Comparison of ENCODE assay signal across 21 cellular contexts in genomic region chr1:51731998-51732397, GRCh38.
A peak's percentile ranks its signal among the peaks of the same experiment; 100 is the strongest.
DNase-seq lines count a peak whose midpoint lies in the region; ATAC-seq and TF ChIP-seq lines count a peak whose summit lies in the region.
"Had no signal": no experiment of that assay in that cellular context is flagged by ENCODE, and none has a peak within 500 bp of the region (broad histone marks: within the 10 kb centered on the region; RNA-seq: fewer than 3 reads in every experiment).

No MANE protein-coding gene starts in this region.

- H3K4me1 Mint-ChIP-seq in CD4-positive, alpha-beta T cell (ENCODE audit: low read depth), result peaks cover 84% of the 10 kb centered on the region
- H3K4me1 Mint-ChIP-seq in chondrocyte (ENCODE audit: low read depth) (peaks cover 81% of the 10 kb centered on the region), progenitor cell of endocrine pancreas (ENCODE audit: low read depth) (peaks cover 55% of the 10 kb centered on the region)

- intact Hi-C loops in CD4-positive, alpha-beta T cell (cut with DNase I, micrococcal nuclease), result loop anchor here in 1 of 2 experiments (2.0 to 5.0 kb wide), 2 partner anchors 115 to 145 kb away; partner anchors contain the start of genes NRDC and OSBPL9

- H3K79me2 ChIP-seq in MM.1S (ENCODE audit: low read length), result peaks cover 83% of the 10 kb centered on the region

- H3K4me3 ChIP-seq in MM.1S (ENCODE audit: low read length), result peak overlapping the region; percentile 26
- H3K4me3 ChIP-seq: coronary artery, heart left ventricle had no signal

- H3K4me1 ChIP-seq in MM.1S (ENCODE audit: low read length), result peaks cover 41% of the 10 kb centered on the region

- peaks cover 9% of the 10 kb centered on the region for H4K20me1 ChIP-seq in MM.1S (ENCODE audit: insufficient read depth, low read length)

- POLR2A ChIA-PET in CD4-positive, alpha-beta T cell (lab: Charles Lee), result no interaction called here

- H3K27ac ChIP-seq in CD4-positive, alpha-beta T cell (ENCODE audit: low read depth, low read length), result no peak overlapping the region
- no peak overlapping the region for H3K27ac ChIP-seq in MM.1S (ENCODE audit: low read length)

- H3K27me3 Mint-ChIP-seq in CD4-positive, alpha-beta T cell, result no peaks in the 10 kb centered on the region
- H3K27me3 Mint-ChIP-seq in chondrocyte (ENCODE audit: low read depth) (no peaks in the 10 kb centered on the region), progenitor cell of endocrine pancreas (peaks cover 7% of the 10 kb centered on the region)
- H3K27me3 Mint-ChIP-seq: activated CD4-positive, alpha-beta T cell treated with anti-CD3 and anti-CD28 coated beads for 36 hours; effector memory CD8-positive, alpha-beta T cell; type B pancreatic cell had no signal

- no peak for DNase-seq in CD4-positive, alpha-beta T cell
- no peak for DNase-seq in MM.1S
- DNase-seq in chondrocyte (ENCODE audit: low spot score), result no peak
- DNase-seq in progenitor cell of endocrine pancreas (ENCODE audit: low spot score, unreplicated experiment), result no peak
- no peak for DNase-seq in SW480 (ENCODE audit: low spot score)
- no peak for DNase-seq in NCI-H187 treated with DMSO at 0.1 percent for 48 hours (lab: John Stamatoyannopoulos, UW)
- DNase-seq: activated CD4-positive, alpha-beta T cell treated with anti-CD3 and anti-CD28 coated beads for 36 hours; activated T-cell treated with anti-CD3 and anti-CD28 coated beads for 4 hours; effector memory CD8-positive, alpha-beta T cell; heart left ventricle; IMR-90; mammary epithelial cell; NCI-H1105; NCI-H2081 treated with DMSO at 0.1 percent for 48 hours; small intestine; stimulated activated CD4-positive, alpha-beta T cell treated with anti-CD3 and anti-CD28 coated beads, Interleukin-1b, Interleukin-23, amount 100 ng/mL, for 48 hours had no signal

- no peaks in the 10 kb centered on the region for H3K36me3 Mint-ChIP-seq in CD4-positive, alpha-beta T cell (ENCODE audit: low read depth)
- H3K36me3 Mint-ChIP-seq in chondrocyte (ENCODE audit: low read depth), result no peaks in the 10 kb centered on the region
- H3K36me3 Mint-ChIP-seq in progenitor cell of endocrine pancreas (ENCODE audit: insufficient read depth), result no peaks in the 10 kb centered on the region
- H3K36me3 Mint-ChIP-seq: type B pancreatic cell had no signal

- ATAC-seq in CD4-positive, alpha-beta T cell (ENCODE audit: poor library complexity), result no peak
- ATAC-seq in GM21381 (IDR thresholded peaks at IDR 0.05; ENCODE audit: unreplicated experiment), result no peak
- ATAC-seq: activated CD4-positive, alpha-beta T cell treated with anti-CD3 and anti-CD28 coated beads for 36 hours; activated naive CD4-positive, alpha-beta T cell treated with anti-CD3 and anti-CD28 coated beads, Interleukin-2, amount 50 U/mL, for 72 hours; effector memory CD8-positive, alpha-beta T cell; heart left ventricle had no signal

- H3K9me2 ChIP-seq in MM.1S (replicated peaks; ENCODE audit: insufficient read depth, low read length), result no peaks in the 10 kb centered on the region

- no peaks in the 10 kb centered on the region for H3K36me3 ChIP-seq in MM.1S (replicated peaks; ENCODE audit: insufficient read depth, low read length)
- H3K36me3 ChIP-seq: heart left ventricle had no signal

- no peaks in the 10 kb centered on the region for H3K9me3 Mint-ChIP-seq in CD4-positive, alpha-beta T cell
- H3K9me3 Mint-ChIP-seq in chondrocyte (ENCODE audit: low read depth) (no peaks in the 10 kb centered on the region), progenitor cell of endocrine pancreas (ENCODE audit: low read depth) (no peaks in the 10 kb centered on the region)
- H3K9me3 Mint-ChIP-seq: activated naive CD4-positive, alpha-beta T cell treated with anti-CD3 and anti-CD28 coated beads, Interleukin-2, amount 50 U/mL, for 72 hours; effector memory CD8-positive, alpha-beta T cell; T-helper 2 cell treated with Interferon-gamma antibody and Interleukin-4, amounts not matched to agents 5 μg/mL and 100 μg/mL, for 36 hours; type B pancreatic cell had no signal

- H3K27ac Mint-ChIP-seq in CD4-positive, alpha-beta T cell, result peak overlapping the region; percentile 37
- H3K27ac Mint-ChIP-seq in chondrocyte (ENCODE audit: unreplicated experiment) (peak overlapping the region; percentile 46), progenitor cell of endocrine pancreas (no peak overlapping the region)
- H3K27ac Mint-ChIP-seq: activated CD4-positive, alpha-beta T cell treated with anti-CD3 and anti-CD28 coated beads for 36 hours; activated naive CD4-positive, alpha-beta T cell treated with anti-CD3 and anti-CD28 coated beads, Interleukin-2, amount 50 U/mL, for 72 hours; T-helper 2 cell treated with Interferon-gamma antibody and Interleukin-4, amounts not matched to agents 5 μg/mL and 100 μg/mL, for 36 hours; type B pancreatic cell had no signal

- H3K9me3 ChIP-seq in CD4-positive, alpha-beta T cell (ENCODE audit: control insufficient read depth, low read length), result no peaks in the 10 kb centered on the region
- H3K9me3 ChIP-seq in MM.1S (replicated peaks; ENCODE audit: insufficient read depth, low read length), result no peaks in the 10 kb centered on the region
- H3K9me3 ChIP-seq: heart left ventricle had no signal

- peaks cover 17% of the 10 kb centered on the region; the same call in 1 of the 2 replicates for H3F3A ChIP-seq in MM.1S (ENCODE audit: insufficient read depth, low read length)

- no peak overlapping the region for H2AFZ ChIP-seq in MM.1S (ENCODE audit: low read length)

- TF ChIP-seq CTCF in CD4-positive, alpha-beta T cell (IDR thresholded peaks at IDR 0.05), result no peak
- TF ChIP-seq CTCF in MM.1S (IDR thresholded peaks at IDR 0.05; ENCODE audit: low read length), result no peak
- no peak for TF ChIP-seq CTCF in chondrocyte (IDR thresholded peaks at IDR 0.05)
- TF ChIP-seq CTCF in progenitor cell of endocrine pancreas (IDR thresholded peaks at IDR 0.05; ENCODE audit: unreplicated experiment), result no peak

- no peak overlapping the region for H3K9ac ChIP-seq in MM.1S (ENCODE audit: low read length)

- peak overlapping the region; percentile 15 for H3K4me3 Mint-ChIP-seq in CD4-positive, alpha-beta T cell
- peak overlapping the region; percentile 82 for H3K4me3 Mint-ChIP-seq in chondrocyte (ENCODE audit: unreplicated experiment)
- peak overlapping the region; percentile 97 for H3K4me3 Mint-ChIP-seq in progenitor cell of endocrine pancreas (ENCODE audit: low read depth)
- H3K4me3 Mint-ChIP-seq: activated CD4-positive, alpha-beta T cell treated with anti-CD3 and anti-CD28 coated beads for 36 hours; effector memory CD8-positive, alpha-beta T cell; T-helper 2 cell treated with Interferon-gamma antibody and Interleukin-4, amounts not matched to agents 5 μg/mL and 100 μg/mL, for 36 hours had no signal

- H3K4me2 ChIP-seq in MM.1S (ENCODE audit: low read depth, low read length), result peak overlapping the region; percentile 66

- H3K27me3 ChIP-seq in CD4-positive, alpha-beta T cell (ENCODE audit: control insufficient read depth, insufficient read depth, low read length), result no peaks in the 10 kb centered on the region
- H3K27me3 ChIP-seq in MM.1S (replicated peaks; ENCODE audit: insufficient read depth, low read length), result no peaks in the 10 kb centered on the region
- H3K27me3 ChIP-seq: heart left ventricle had no signal

- CTCF ChIA-PET in CD4-positive, alpha-beta T cell (lab: Charles Lee), result no interaction called here

Comparison
In these comparisons a context has a peak if more than half of its experiments do, and no peak if none do; other contexts are left out.
1. H3K4me3 Mint-ChIP-seq: peak in every context shown above with its lines; median percentile 97 in progenitor cell of endocrine pancreas; 82 in chondrocyte; 15 in CD4-positive, alpha-beta T cell.